In the genomic region with DNA sequence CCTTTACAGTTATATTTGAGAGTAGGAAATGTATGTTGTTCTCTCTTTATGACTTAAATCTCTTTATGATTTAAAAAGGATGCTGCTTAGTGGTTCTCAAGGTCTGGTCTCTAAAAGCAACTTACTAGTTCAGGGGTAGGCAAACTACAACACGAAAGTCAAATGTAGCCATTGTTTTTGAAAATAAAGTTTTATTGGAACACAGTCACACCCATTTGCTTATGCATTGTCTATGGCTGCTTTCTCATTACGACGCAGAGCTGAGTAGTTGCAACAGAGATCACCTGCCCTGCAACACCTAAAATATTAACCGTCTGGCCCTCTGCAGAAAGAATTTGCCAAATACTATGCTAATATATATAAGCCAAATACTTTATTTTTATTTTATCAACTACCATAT, we compare ENCODE assay signal across 33 cellular contexts.
"Had no signal": no experiment of that assay in that cellular context is flagged by ENCODE, and none has a peak within 500 bp of the region (broad histone marks: within the 10 kb centered on the region; RNA-seq: fewer than 3 reads in every experiment).

No MANE protein-coding gene starts in this region.

- H3K4me3 ChIP-seq: adrenal gland, ascending aorta, body of pancreas, breast epithelium, cardiac muscle cell had no signal

- H3K4me1 ChIP-seq: ascending aorta, breast epithelium had no signal

- ATAC-seq: activated naive CD4-positive, alpha-beta T cell treated with anti-CD3 and anti-CD28 coated beads, Interleukin-2, amount 50 U/mL, for 72 hours; activated naive CD8-positive, alpha-beta T cell treated with anti-CD3 and anti-CD28 coated beads, Interleukin-2, amount 50 U/mL, for 24 hours; activated T-cell treated with anti-CD3 and anti-CD28 coated beads, Interleukin-2, amount 50 U/mL, for 4 hours; activated T-cell treated with anti-CD3 and anti-CD28 coated beads, Interleukin-2, amount 50 U/mL, for 72 hours; activated T-helper 17 cell treated with anti-CD3 and anti-CD28 coated beads, Interleukin-2, amount 50 U/mL, for 72 hours; body of pancreas had no signal

- H3K36me3 ChIP-seq: adrenal gland, breast epithelium had no signal

- H3K27ac ChIP-seq: adrenal gland, ascending aorta, body of pancreas, brain microvascular endothelial cell, breast epithelium, cardiac muscle cell had no signal

- DNase-seq: activated effector memory CD4-positive, alpha-beta T cell treated with anti-CD3 and anti-CD28 coated beads, Interleukin-2, amount 50 U/mL, for 16 hours; activated effector memory CD4-positive, alpha-beta T cell treated with Interleukin-2 at 50 U/mL for 16 hours; activated gamma-delta T cell; activated gamma-delta T cell treated with Interleukin-2 at 50 U/mL for 16 hours; activated naive CD4-positive, alpha-beta T cell; activated naive CD4-positive, alpha-beta T cell treated with anti-CD3 and anti-CD28 coated beads for 36 hours; activated naive CD4-positive, alpha-beta T cell treated with anti-CD3 and anti-CD28 coated beads, Interleukin-2, amount 10 ng/mL, durations not matched to agents 7 days and 5 days; activated naive CD4-positive, alpha-beta T cell treated with anti-CD3 and anti-CD28 coated beads, Interleukin-2, amount 50 U/mL, for 16 hours; activated naive CD4-positive, alpha-beta T cell treated with Interleukin-2 at 50 U/mL for 16 hours; activated naive CD8-positive, alpha-beta T cell treated with anti-CD3 and anti-CD28 coated beads for 36 hours; activated naive CD8-positive, alpha-beta T cell treated with anti-CD3 and anti-CD28 coated beads, Interleukin-2, amount 10 ng/mL, durations not matched to agents 7 days and 5 days; activated naive CD8-positive, alpha-beta T cell treated with anti-CD3 and anti-CD28 coated beads, Interleukin-2, amount 50 U/mL, for 24 hours; activated T-cell treated with anti-CD3 and anti-CD28 coated beads, Interleukin-2, amount 50 U/mL, for 24 hours; activated T-cell treated with anti-CD3 and anti-CD28 coated beads, Interleukin-2, amount 50 U/mL, for 4 hours; activated T-cell treated with anti-CD3 and anti-CD28 coated beads, Interleukin-2, amount 50 U/mL, for 48 hours; activated T-cell treated with anti-CD3 and anti-CD28 coated beads, Interleukin-2, amount 50 U/mL, for 72 hours; adrenal gland; amniotic stem cell; amygdala; anterior cingulate cortex; aorta; body of pancreas; brain microvascular endothelial cell; caudate nucleus; central memory CD4-positive, alpha-beta T cell; cerebellar nuclear complex had no signal

- H3K27me3 ChIP-seq: adrenal gland, ascending aorta, body of pancreas, brain microvascular endothelial cell, breast epithelium, cardiac muscle cell had no signal

- FAIRE-seq: astrocyte, bronchial epithelial cell had no signal

- H3K9me3 ChIP-seq: adrenal gland, ascending aorta, body of pancreas, breast epithelium had no signal
